ENCODE assay signal across 16 cellular contexts in genomic region chr10:114547466-114547865, GRCh38.
DNase-seq lines count a peak whose midpoint lies in the region; ATAC-seq and TF ChIP-seq lines count a peak whose summit lies in the region.
"Had no signal": no experiment of that assay in that cellular context is flagged by ENCODE, and none has a peak within 500 bp of the region (broad histone marks: within the 10 kb centered on the region; RNA-seq: fewer than 3 reads in every experiment).

No MANE protein-coding gene starts in this region.

- H3K9me3 ChIP-seq in CD8-positive, alpha-beta T cell (ENCODE audit: low read length) = no peaks in the 10 kb centered on the region
- H3K9me3 ChIP-seq: prostate gland, uterus had no signal

- H3K27me3 ChIP-seq in CD8-positive, alpha-beta T cell (ENCODE audit: insufficient read depth, low read length) = no peaks in the 10 kb centered on the region
- H3K27me3 ChIP-seq: uterus had no signal

- H3K4me3 ChIP-seq in CD8-positive, alpha-beta T cell (ENCODE audit: low read depth, low read length) = peak overlapping the region; percentile 2
- H3K4me3 ChIP-seq: PC-9, prostate gland, SK-N-MC, uterus had no signal

- H3K9me3 Mint-ChIP-seq in activated CD8-positive, alpha-beta memory T cell treated with anti-CD3 and anti-CD28 coated beads, Interleukin-2, amount 10 ng/mL, durations not matched to agents 7 days and 5 days (ENCODE audit: low read depth) = no peaks in the 10 kb centered on the region
- no peaks in the 10 kb centered on the region for H3K9me3 Mint-ChIP-seq in CD8-positive, alpha-beta T cell
- H3K9me3 Mint-ChIP-seq in activated naive CD8-positive, alpha-beta T cell treated with anti-CD3 and anti-CD28 coated beads for 36 hours = no peaks in the 10 kb centered on the region
- no peaks in the 10 kb centered on the region for H3K9me3 Mint-ChIP-seq in natural killer cell
- H3K9me3 Mint-ChIP-seq: nephron had no signal

- H3K27ac ChIP-seq in CD8-positive, alpha-beta T cell (ENCODE audit: low read depth, low read length) = no peak overlapping the region
- H3K27ac ChIP-seq: PC-9, prostate gland, SK-N-MC, uterus had no signal

- H3K4me1 Mint-ChIP-seq in activated CD8-positive, alpha-beta memory T cell treated with anti-CD3 and anti-CD28 coated beads, Interleukin-2, amount 10 ng/mL, durations not matched to agents 7 days and 5 days = peaks cover 53% of the 10 kb centered on the region
- peaks cover 69% of the 10 kb centered on the region for H3K4me1 Mint-ChIP-seq in CD8-positive, alpha-beta T cell (ENCODE audit: low read depth)
- peaks cover 53% of the 10 kb centered on the region for H3K4me1 Mint-ChIP-seq in activated naive CD8-positive, alpha-beta T cell treated with anti-CD3 and anti-CD28 coated beads for 36 hours
- H3K4me1 Mint-ChIP-seq in natural killer cell = peaks cover 49 to 66% of the 10 kb centered on the region in 2 donors

- no peaks in the 10 kb centered on the region for H3K27me3 Mint-ChIP-seq in activated CD8-positive, alpha-beta memory T cell treated with anti-CD3 and anti-CD28 coated beads, Interleukin-2, amount 10 ng/mL, durations not matched to agents 7 days and 5 days
- H3K27me3 Mint-ChIP-seq in CD8-positive, alpha-beta T cell (ENCODE audit: low read depth) = no peaks in the 10 kb centered on the region
- H3K27me3 Mint-ChIP-seq in activated naive CD8-positive, alpha-beta T cell treated with anti-CD3 and anti-CD28 coated beads for 36 hours = no peaks in the 10 kb centered on the region
- H3K27me3 Mint-ChIP-seq in natural killer cell (ENCODE audit: low read depth in 2 of 2) = no peaks in the 10 kb centered on the region

- intact Hi-C loops in CD8-positive, alpha-beta T cell (cut with DNase I, micrococcal nuclease) = loop anchor here in 1 of 2 experiments (5.0 kb wide), 1 partner anchor 35 kb away; no protein-coding TSS in a partner anchor
- intact Hi-C loops in natural killer cell (cut with micrococcal nuclease) = loop anchor here (10.0 kb wide), 4 partner anchors 53 to 387 kb away; partner anchors contain the start of genes CCDC186, FHIP2A, TDRD1 and TRUB1

- CTCF ChIA-PET in activated CD8-positive, alpha-beta memory T cell treated with anti-CD3 and anti-CD28 coated beads, Interleukin-2, amount 10 ng/mL, durations not matched to agents 7 days and 5 days (lab: Charles Lee) = interaction anchor here (1.0 to 8.8 kb wide), 9 partner anchors 20 to 244 kb away, joined by 3 to 93 read pairs (median 3); no protein-coding TSS in a partner anchor
- CTCF ChIA-PET in CD8-positive, alpha-beta T cell (lab: Charles Lee) = interaction anchor here (0.7 to 20.9 kb wide), 11 partner anchors 27 to 274 kb away, joined by 3 to 312 read pairs (median 4); partner anchors contain the start of gene FHIP2A

- ATAC-seq in activated CD8-positive, alpha-beta memory T cell treated with anti-CD3 and anti-CD28 coated beads, Interleukin-2, amount 10 ng/mL, durations not matched to agents 7 days and 5 days = no peak
- no peak for ATAC-seq in CD8-positive, alpha-beta T cell
- ATAC-seq in natural killer cell (peak in 1 of 3 donors; percentile 17), GM19324 (IDR thresholded peaks at IDR 0.05; ENCODE audit: low FRiP score, unreplicated experiment) (no peak), HG03097 (IDR thresholded peaks at IDR 0.05; ENCODE audit: low FRiP score, unreplicated experiment) (no peak)

- peaks cover 65% of the 10 kb centered on the region for H3K4me1 ChIP-seq in CD8-positive, alpha-beta T cell (ENCODE audit: insufficient read depth, low read length)
- H3K4me1 ChIP-seq: prostate gland, uterus had no signal

- no peaks in the 10 kb centered on the region for H3K36me3 Mint-ChIP-seq in activated CD8-positive, alpha-beta memory T cell treated with anti-CD3 and anti-CD28 coated beads, Interleukin-2, amount 10 ng/mL, durations not matched to agents 7 days and 5 days
- H3K36me3 Mint-ChIP-seq in CD8-positive, alpha-beta T cell = no peaks in the 10 kb centered on the region
- H3K36me3 Mint-ChIP-seq in activated naive CD8-positive, alpha-beta T cell treated with anti-CD3 and anti-CD28 coated beads for 36 hours = no peaks in the 10 kb centered on the region
- no peaks in the 10 kb centered on the region for H3K36me3 Mint-ChIP-seq in natural killer cell

- peak; percentile 44 for DNase-seq in activated CD8-positive, alpha-beta memory T cell treated with anti-CD3 and anti-CD28 coated beads, Interleukin-2, amount 10 ng/mL, durations not matched to agents 7 days and 5 days
- DNase-seq in activated CD8-positive, alpha-beta memory T cell treated with anti-CD3 and anti-CD28 coated beads, Interleukin-2, amount 50 U/mL, for 4 hours = no peak
- peak in 1 of 7 experiments; percentile 31 for DNase-seq in CD8-positive, alpha-beta T cell
- DNase-seq in activated naive CD8-positive, alpha-beta T cell treated with anti-CD3 and anti-CD28 coated beads for 36 hours = peak; percentile 21
- DNase-seq in natural killer cell = no peak
- DNase-seq in OCI-M2 (lab: John Stamatoyannopoulos, UW; ENCODE audit: unreplicated experiment) = no peak
- DNase-seq: KG1, NCI-H1048, NCI-H524, PC-9, uterus had no signal

- no peak overlapping the region for H3K4me3 Mint-ChIP-seq in activated CD8-positive, alpha-beta memory T cell treated with anti-CD3 and anti-CD28 coated beads, Interleukin-2, amount 10 ng/mL, durations not matched to agents 7 days and 5 days
- H3K4me3 Mint-ChIP-seq in CD8-positive, alpha-beta T cell = peak overlapping the region; percentile 67
- peak overlapping the region; percentile 63 for H3K4me3 Mint-ChIP-seq in activated naive CD8-positive, alpha-beta T cell treated with anti-CD3 and anti-CD28 coated beads for 36 hours
- peak overlapping the region; percentile 82 for H3K4me3 Mint-ChIP-seq in natural killer cell
- H3K4me3 Mint-ChIP-seq: nephron had no signal

- no peaks in the 10 kb centered on the region for H3K36me3 ChIP-seq in CD8-positive, alpha-beta T cell (ENCODE audit: insufficient read depth, low read length)
- H3K36me3 ChIP-seq: prostate gland, uterus had no signal

- no peak overlapping the region for H3K27ac Mint-ChIP-seq in activated CD8-positive, alpha-beta memory T cell treated with anti-CD3 and anti-CD28 coated beads, Interleukin-2, amount 10 ng/mL, durations not matched to agents 7 days and 5 days
- H3K27ac Mint-ChIP-seq in CD8-positive, alpha-beta T cell = peak overlapping the region; percentile 49
- peak overlapping the region; percentile 23 for H3K27ac Mint-ChIP-seq in activated naive CD8-positive, alpha-beta T cell treated with anti-CD3 and anti-CD28 coated beads for 36 hours
- H3K27ac Mint-ChIP-seq in natural killer cell = peak overlapping the region; percentile 11 to 72
- H3K27ac Mint-ChIP-seq: nephron had no signal

- no peak for TF ChIP-seq CTCF in CD8-positive, alpha-beta T cell (IDR thresholded peaks at IDR 0.05)
- TF ChIP-seq CTCF in natural killer cell (IDR thresholded peaks at IDR 0.05) = no peak

- POLR2A ChIA-PET in CD8-positive, alpha-beta T cell (lab: Charles Lee) = interaction anchor here (2.9 to 13.0 kb wide), 2 partner anchors 22 to 76 kb away, joined by 7 to 209 read pairs; no protein-coding TSS in a partner anchor

Comparison
In these comparisons a context has a peak if more than half of its experiments do, and no peak if none do; other contexts are left out.
1. DNase-seq: peak in activated CD8-positive, alpha-beta memory T cell treated with anti-CD3 and anti-CD28 coated beads, Interleukin-2, amount 10 ng/mL, durations not matched to agents 7 days and 5 days (single experiment) and activated naive CD8-positive, alpha-beta T cell treated with anti-CD3 and anti-CD28 coated beads for 36 hours (single experiment); none in activated CD8-positive, alpha-beta memory T cell treated with anti-CD3 and anti-CD28 coated beads, Interleukin-2, amount 50 U/mL, for 4 hours (single experiment), natural killer cell (single experiment) and OCI-M2 (single experiment).